Comparison of ENCODE assay signal across 13 cellular contexts in the genomic region with DNA sequence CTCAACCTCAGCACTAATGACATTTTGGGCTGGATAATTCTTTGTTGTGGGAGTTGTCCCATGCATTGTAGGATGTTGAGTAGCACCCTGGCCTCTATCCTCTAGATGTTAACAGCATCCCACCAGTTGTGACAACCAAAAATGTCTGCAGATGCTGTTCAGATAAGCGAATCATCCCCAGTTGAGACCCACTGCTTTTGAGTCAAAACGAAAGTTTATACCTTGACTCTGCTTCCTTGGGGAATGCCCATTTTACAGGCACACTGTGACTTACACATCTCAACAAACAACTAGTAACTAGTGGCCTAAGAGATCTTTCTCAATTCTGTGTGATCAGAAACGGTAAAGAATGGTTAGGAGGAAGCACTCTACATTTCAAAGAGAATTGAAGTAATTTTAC. TPM values are rescaled to one million over a fixed set of nuclear protein-coding genes. Genes with fewer than 3 reads are reported as not detected.
DNase-seq lines count a peak whose midpoint lies in the region; ATAC-seq and TF ChIP-seq lines count a peak whose summit lies in the region.
"Had no signal": no experiment of that assay in that cellular context is flagged by ENCODE, and none has a peak within 500 bp of the region (broad histone marks: within the 10 kb centered on the region; RNA-seq: fewer than 3 reads in every experiment).

No MANE protein-coding gene starts in this region.

- H3K4me3 Mint-ChIP-seq in progenitor cell of endocrine pancreas (ENCODE audit: low read depth), result no peak overlapping the region
- H3K4me3 Mint-ChIP-seq: GM23338; natural killer cell treated with Interleukin-12 subunit alpha and Interleukin-12 subunit beta and Interleukin-15 and Interleukin-18, amount 100 ng/mL, for 72 hours had no signal

- H3K9me3 ChIP-seq in SK-N-SH (no peaks in the 10 kb centered on the region), upper lobe of right lung (no peaks in the 10 kb centered on the region)

- no peak for TF ChIP-seq EP300 in SK-N-SH (IDR thresholded peaks at IDR 0.05; ENCODE audit: borderline replicate concordance in 1 of 2, low read depth in 1 of 2, low read length in 1 of 2)

- H3K4me1 ChIP-seq in SK-N-SH (ENCODE audit: control insufficient read depth in 1 of 2, insufficient read depth in 2 of 2, low read depth in 1 of 2, low read length in 1 of 2), result no peaks in the 10 kb centered on the region
- H3K4me1 ChIP-seq in upper lobe of right lung, result no peaks in the 10 kb centered on the region

- H3K27me3 ChIP-seq in SK-N-SH (ENCODE audit: insufficient read depth), result no peaks in the 10 kb centered on the region
- H3K27me3 ChIP-seq in upper lobe of right lung, result no peaks in the 10 kb centered on the region

- H3K27ac Mint-ChIP-seq in progenitor cell of endocrine pancreas, result no peak overlapping the region
- H3K27ac Mint-ChIP-seq: GM23338 had no signal

- no peaks in the 10 kb centered on the region for H3K9me2 ChIP-seq in SK-N-SH

- no peak overlapping the region for H3K4me3 ChIP-seq in SK-N-SH (ENCODE audit: low read depth in 2 of 2, low read length in 1 of 2)
- no peak overlapping the region for H3K4me3 ChIP-seq in upper lobe of right lung
- H3K4me3 ChIP-seq: GM23338 had no signal

- ATAC-seq in GM18858 (IDR thresholded peaks at IDR 0.05; ENCODE audit: unreplicated experiment) (peak; percentile 98), GM19438 (IDR thresholded peaks at IDR 0.05; ENCODE audit: low read depth, unreplicated experiment) (peak; percentile 98), HG02884 (IDR thresholded peaks at IDR 0.05; ENCODE audit: unreplicated experiment) (peak; percentile 99), HG03565 (IDR thresholded peaks at IDR 0.05; ENCODE audit: unreplicated experiment) (peak; percentile 98), upper lobe of right lung (no peak)
- ATAC-seq: GM23338 had no signal

- DNase-seq in GM03348 (ENCODE audit: low spot score) (no peak), progenitor cell of endocrine pancreas (ENCODE audit: low spot score, unreplicated experiment) (no peak), SK-N-SH (no peak), upper lobe of right lung (no peak)
- DNase-seq: DMS 273 treated with DMSO at 0.1 percent for 48 hours, NCI-H2227 treated with DMSO at 0.1 percent for 48 hours, SHP77 treated with DMSO at 0.1 percent for 48 hours had no signal

- CTCF ChIA-PET in SK-N-SH (lab: Yijun Ruan, JAX), result no interaction called here

- TF ChIP-seq RAD21 in SK-N-SH (IDR thresholded peaks at IDR 0.05; ENCODE audit: low read length), result no peak

- no peaks in the 10 kb centered on the region for H3F3A ChIP-seq in SK-N-SH (replicated peaks; ENCODE audit: insufficient read depth)

- H4K20me1 ChIP-seq in SK-N-SH (ENCODE audit: insufficient read depth), result no peaks in the 10 kb centered on the region

- no peaks in the 10 kb centered on the region for H3K36me3 Mint-ChIP-seq in progenitor cell of endocrine pancreas (ENCODE audit: insufficient read depth)
- H3K36me3 Mint-ChIP-seq: natural killer cell treated with Interleukin-12 subunit alpha and Interleukin-12 subunit beta and Interleukin-15 and Interleukin-18, amount 100 ng/mL, for 72 hours had no signal

- no peak overlapping the region for H3K4me2 ChIP-seq in SK-N-SH
- H3K4me2 ChIP-seq: GM23338 had no signal

- H3K27me3 Mint-ChIP-seq in progenitor cell of endocrine pancreas, result no peaks in the 10 kb centered on the region
- H3K27me3 Mint-ChIP-seq: natural killer cell treated with Interleukin-12 subunit alpha and Interleukin-12 subunit beta and Interleukin-15 and Interleukin-18, amount 100 ng/mL, for 72 hours had no signal

- TF ChIP-seq CTCF in progenitor cell of endocrine pancreas (IDR thresholded peaks at IDR 0.05; ENCODE audit: unreplicated experiment) (no peak), SK-N-SH (IDR thresholded peaks at IDR 0.05) (no peak), upper lobe of right lung (IDR thresholded peaks at IDR 0.05) (no peak)

- H3K9ac ChIP-seq in SK-N-SH, result no peak overlapping the region

- no peak overlapping the region for H2AFZ ChIP-seq in SK-N-SH (ENCODE audit: low read depth)
- H2AFZ ChIP-seq: GM23338 had no signal

- H3K9me3 Mint-ChIP-seq in progenitor cell of endocrine pancreas (ENCODE audit: low read depth), result no peaks in the 10 kb centered on the region
- H3K9me3 Mint-ChIP-seq: GM23338; natural killer cell treated with Interleukin-12 subunit alpha and Interleukin-12 subunit beta and Interleukin-15 and Interleukin-18, amount 100 ng/mL, for 72 hours had no signal

- H3K36me3 ChIP-seq in SK-N-SH (replicated peaks in 1 of 2; ENCODE audit: control insufficient read depth in 1 of 2, insufficient read depth in 2 of 2, low read length in 1 of 2) (peaks cover 7 to 12% of the 10 kb centered on the region in 2 experiments), upper lobe of right lung (peaks cover 31% of the 10 kb centered on the region)

- intact Hi-C loops in upper lobe of right lung (cut with DNase I), result no loop called here

- H3K4me1 Mint-ChIP-seq in progenitor cell of endocrine pancreas (ENCODE audit: low read depth), result no peaks in the 10 kb centered on the region

- POLR2A ChIA-PET in SK-N-SH (lab: Yijun Ruan, JAX), result no interaction called here

- WGBS in SK-N-SH (ENCODE audit: low lambda C conversion rate), result 84% methylated on average over 3 of the region's 3 CpGs

- H3K79me2 ChIP-seq in SK-N-SH (ENCODE audit: insufficient read depth), result no peaks in the 10 kb centered on the region

- no peak overlapping the region for H3K27ac ChIP-seq in SK-N-SH (ENCODE audit: low read depth in 2 of 2, low read length in 1 of 2)
- H3K27ac ChIP-seq in upper lobe of right lung, result no peak overlapping the region

TF ChIP-seq in SK-N-SH, 30 proteins besides CTCF, POLR2A, EP300 and RAD21:
- TF ChIP-seq NFIC (IDR thresholded peaks at IDR 0.05; ENCODE audit: borderline replicate concordance), result no peak
- TF ChIP-seq, protein P1, sequence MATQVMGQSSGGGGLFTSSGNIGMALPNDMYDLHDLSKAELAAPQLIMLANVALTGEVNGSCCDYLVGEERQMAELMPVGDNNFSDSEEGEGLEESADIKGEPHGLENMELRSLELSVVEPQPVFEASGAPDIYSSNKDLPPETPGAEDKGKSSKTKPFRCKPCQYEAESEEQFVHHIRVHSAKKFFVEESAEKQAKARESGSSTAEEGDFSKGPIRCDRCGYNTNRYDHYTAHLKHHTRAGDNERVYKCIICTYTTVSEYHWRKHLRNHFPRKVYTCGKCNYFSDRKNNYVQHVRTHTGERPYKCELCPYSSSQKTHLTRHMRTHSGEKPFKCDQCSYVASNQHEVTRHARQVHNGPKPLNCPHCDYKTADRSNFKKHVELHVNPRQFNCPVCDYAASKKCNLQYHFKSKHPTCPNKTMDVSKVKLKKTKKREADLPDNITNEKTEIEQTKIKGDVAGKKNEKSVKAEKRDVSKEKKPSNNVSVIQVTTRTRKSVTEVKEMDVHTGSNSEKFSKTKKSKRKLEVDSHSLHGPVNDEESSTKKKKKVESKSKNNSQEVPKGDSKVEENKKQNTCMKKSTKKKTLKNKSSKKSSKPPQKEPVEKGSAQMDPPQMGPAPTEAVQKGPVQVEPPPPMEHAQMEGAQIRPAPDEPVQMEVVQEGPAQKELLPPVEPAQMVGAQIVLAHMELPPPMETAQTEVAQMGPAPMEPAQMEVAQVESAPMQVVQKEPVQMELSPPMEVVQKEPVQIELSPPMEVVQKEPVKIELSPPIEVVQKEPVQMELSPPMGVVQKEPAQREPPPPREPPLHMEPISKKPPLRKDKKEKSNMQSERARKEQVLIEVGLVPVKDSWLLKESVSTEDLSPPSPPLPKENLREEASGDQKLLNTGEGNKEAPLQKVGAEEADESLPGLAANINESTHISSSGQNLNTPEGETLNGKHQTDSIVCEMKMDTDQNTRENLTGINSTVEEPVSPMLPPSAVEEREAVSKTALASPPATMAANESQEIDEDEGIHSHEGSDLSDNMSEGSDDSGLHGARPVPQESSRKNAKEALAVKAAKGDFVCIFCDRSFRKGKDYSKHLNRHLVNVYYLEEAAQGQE (IDR thresholded peaks at IDR 0.05; ENCODE audit: low read depth, low read length), result no peak
- TF ChIP-seq SMC3 (IDR thresholded peaks at IDR 0.05; ENCODE audit: low read depth, low read length), result no peak
- no peak for TF ChIP-seq NRF1 (IDR thresholded peaks at IDR 0.05; ENCODE audit: low read depth, low read length)
- TF ChIP-seq, protein P2, sequence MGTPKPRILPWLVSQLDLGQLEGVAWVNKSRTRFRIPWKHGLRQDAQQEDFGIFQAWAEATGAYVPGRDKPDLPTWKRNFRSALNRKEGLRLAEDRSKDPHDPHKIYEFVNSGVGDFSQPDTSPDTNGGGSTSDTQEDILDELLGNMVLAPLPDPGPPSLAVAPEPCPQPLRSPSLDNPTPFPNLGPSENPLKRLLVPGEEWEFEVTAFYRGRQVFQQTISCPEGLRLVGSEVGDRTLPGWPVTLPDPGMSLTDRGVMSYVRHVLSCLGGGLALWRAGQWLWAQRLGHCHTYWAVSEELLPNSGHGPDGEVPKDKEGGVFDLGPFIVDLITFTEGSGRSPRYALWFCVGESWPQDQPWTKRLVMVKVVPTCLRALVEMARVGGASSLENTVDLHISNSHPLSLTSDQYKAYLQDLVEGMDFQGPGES (IDR thresholded peaks at IDR 0.05; ENCODE audit: low read depth, low read length), result no peak
- TF ChIP-seq FOSL2 (IDR thresholded peaks at IDR 0.05; ENCODE audit: borderline replicate concordance, low read depth), result no peak
- TF ChIP-seq JUND (IDR thresholded peaks at IDR 0.05), result no peak
- TF ChIP-seq EZH2phosphoT487 (IDR thresholded peaks at IDR 0.05; ENCODE audit: borderline replicate concordance, low read depth), result no peak
- TF ChIP-seq TCF12 (IDR thresholded peaks at IDR 0.05), result no peak
TF ChIP-seq in SK-N-SH: peak in this region for 0.

RNA-seq across cellular contexts. Expression of a gene that starts 37.0 kb away (rescaled TPM):
- total RNA-seq in progenitor cell of endocrine pancreas (8.8 and 10.2 TPM in 2 replicates), upper lobe of right lung (8.5 TPM)
- polyA plus RNA-seq in SK-N-SH (2012; rRNA removed), result 2.0 and 2.7 TPM in 2 replicates
- polyA plus RNA-seq in SK-N-SH (2012; cell fraction: cytosol; rRNA removed), result 2.4 TPM in 2 replicates
- polyA plus RNA-seq in SK-N-SH (2012; cell fraction: nucleus; rRNA removed), result 2.4 and 6.8 TPM in 2 replicates
